In the genomic region with DNA sequence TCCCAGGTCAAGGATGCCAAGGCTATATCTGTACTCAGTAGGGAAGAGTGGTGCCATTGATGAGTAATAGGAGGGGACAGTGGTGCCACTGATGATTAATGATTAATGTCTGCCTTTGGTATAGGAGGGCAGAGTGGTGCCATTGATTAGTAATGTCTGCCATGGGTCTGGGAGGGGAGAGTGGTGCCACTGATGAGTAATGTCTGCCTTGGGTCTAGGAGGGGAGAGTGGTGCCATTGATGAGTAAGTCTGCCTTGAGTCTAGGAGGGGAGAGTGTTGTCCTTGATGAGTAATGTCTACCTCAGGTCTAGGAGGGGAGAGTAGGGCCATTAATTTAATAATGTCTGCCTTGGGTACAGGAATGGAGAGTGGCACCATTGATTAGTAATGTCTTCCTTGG, we compare ENCODE assay signal across 17 cellular contexts.
DNase-seq lines count a peak whose midpoint lies in the region; ATAC-seq, FAIRE-seq and TF ChIP-seq lines count a peak whose summit lies in the region.
"Had no signal": no experiment of that assay in that cellular context is flagged by ENCODE, and none has a peak within 500 bp of the region (broad histone marks: within the 10 kb centered on the region; RNA-seq: fewer than 3 reads in every experiment).

No MANE protein-coding gene starts in this region.

- H3K4me1 ChIP-seq in HEK293 (ENCODE audit: control insufficient read depth, insufficient read depth, low read length) (no peaks in the 10 kb centered on the region), mesendoderm (ENCODE audit: control insufficient read depth, low read depth, low read length) (no peaks in the 10 kb centered on the region), colonic mucosa (no peaks in the 10 kb centered on the region)

- H2BK120ac ChIP-seq in mesendoderm (ENCODE audit: low read depth, low read length): no peak overlapping the region

- H3K27me3 Mint-ChIP-seq in natural killer cell (ENCODE audit: low read depth in 2 of 2): peaks cover 0 to 11% of the 10 kb centered on the region in 2 donors
- H3K27me3 Mint-ChIP-seq: B cell; CD4-positive, CD25-positive, alpha-beta regulatory T cell had no signal

- H3K4ac ChIP-seq in mesendoderm (ENCODE audit: low read depth, low read length): no peak overlapping the region

- TF ChIP-seq CTCF in HEK293 (tag by site-specific recombination; IDR thresholded peaks at IDR 0.05) (no peak), colonic mucosa (IDR thresholded peaks at IDR 0.05) (no peak), natural killer cell (IDR thresholded peaks at IDR 0.05) (no peak)

- H2BK15ac ChIP-seq in mesendoderm (replicated peaks; ENCODE audit: low read depth): no peak overlapping the region

- H3K9me3 Mint-ChIP-seq in natural killer cell: no peaks in the 10 kb centered on the region

- H3K4me1 Mint-ChIP-seq in natural killer cell: no peaks in the 10 kb centered on the region
- H3K4me1 Mint-ChIP-seq: B cell; CD4-positive, CD25-positive, alpha-beta regulatory T cell; CD8-positive, alpha-beta memory T cell had no signal

- no peaks in the 10 kb centered on the region for H3K79me2 ChIP-seq in mesendoderm (ENCODE audit: control insufficient read depth, insufficient read depth, low read length)

- POLR2A ChIA-PET in HEK293 (lab: Yijun Ruan, JAX): no interaction called here

- no peak for TF ChIP-seq POLR2A in erythroblast (IDR thresholded peaks at IDR 0.05; ENCODE audit: low read length)

- no peaks in the 10 kb centered on the region for H3K36me3 Mint-ChIP-seq in natural killer cell
- H3K36me3 Mint-ChIP-seq: CD4-positive, CD25-positive, alpha-beta regulatory T cell; CD8-positive, alpha-beta memory T cell had no signal

- no peak overlapping the region for H3K56ac ChIP-seq in mesendoderm (ENCODE audit: low read length)

- H3K9ac ChIP-seq in mesendoderm (ENCODE audit: low read length): no peak overlapping the region
- H3K9ac ChIP-seq in colonic mucosa (ENCODE audit: low read depth in 2 of 2, low read length in 2 of 2): no peak overlapping the region
- H3K9ac ChIP-seq: GM23248 had no signal

- no peak overlapping the region for H3K4me3 ChIP-seq in HEK293 (ENCODE audit: low read depth, low read length)
- H3K4me3 ChIP-seq in mesendoderm (ENCODE audit: low read length): no peak overlapping the region
- H3K4me3 ChIP-seq in colonic mucosa: no peak overlapping the region
- H3K4me3 ChIP-seq: GM23248 had no signal

- DNase-seq in RCC 7860 (ENCODE audit: low spot score) (peak; percentile 25), mesendoderm (peak; percentile 6), erythroblast (lab: John Stamatoyannopoulos, UW) (no peak), colonic mucosa (no peak), natural killer cell (no peak)
- DNase-seq: CD4-positive, CD25-positive, alpha-beta regulatory T cell; CD8-positive, alpha-beta memory T cell; COR-L47; GM23248; HCEC 1CT had no signal

- no peak overlapping the region for H3K4me3 Mint-ChIP-seq in natural killer cell
- H3K4me3 Mint-ChIP-seq: B cell; CD4-positive, CD25-positive, alpha-beta regulatory T cell; CD8-positive, alpha-beta memory T cell had no signal

- ATAC-seq in natural killer cell: no peak

- no peak overlapping the region for H2AK5ac ChIP-seq in mesendoderm (ENCODE audit: low read length)

- FAIRE-seq in RCC 7860 (lab: Jason Lieb, UNC): no peak
- FAIRE-seq: D721Med, G401.6, GM12892, GM18507, H54 had no signal

- no peak overlapping the region for H3K27ac Mint-ChIP-seq in natural killer cell
- H3K27ac Mint-ChIP-seq: B cell; CD4-positive, CD25-positive, alpha-beta regulatory T cell; CD8-positive, alpha-beta memory T cell had no signal

- H3K9me3 ChIP-seq in HEK293 (ENCODE audit: control insufficient read depth, insufficient read depth, low read depth, low read length): no peaks in the 10 kb centered on the region
- H3K9me3 ChIP-seq in colonic mucosa: no peaks in the 10 kb centered on the region

- CTCF ChIA-PET in HEK293 (lab: Yijun Ruan, JAX): no interaction called here

- no peak overlapping the region for H3K4me2 ChIP-seq in mesendoderm (ENCODE audit: low read length)

- intact Hi-C loops in colonic mucosa (cut with DNase I) (loop anchor here (5.0 kb wide), 1 partner anchor 98 kb away; no protein-coding TSS in a partner anchor), natural killer cell (cut with micrococcal nuclease) (no loop called here)

- H3K27ac ChIP-seq in HEK293 (ENCODE audit: extremely low read depth, low read depth, low read length) (no peak overlapping the region), mesendoderm (ENCODE audit: low read depth, low read length) (no peak overlapping the region), colonic mucosa (no peak overlapping the region)
- H3K27ac ChIP-seq: GM23248 had no signal

- H2BK5ac ChIP-seq in mesendoderm (ENCODE audit: low read length): no peak overlapping the region

- H3K27me3 ChIP-seq in mesendoderm (ENCODE audit: insufficient read depth, low read length, poor library complexity): no peaks in the 10 kb centered on the region
- no peaks in the 10 kb centered on the region for H3K27me3 ChIP-seq in colonic mucosa

- H3K79me1 ChIP-seq in mesendoderm (ENCODE audit: low read length): no peaks in the 10 kb centered on the region

- H4K5ac ChIP-seq in mesendoderm (ENCODE audit: low read length): no peak overlapping the region

- H3K36me3 ChIP-seq in HEK293 (ENCODE audit: control insufficient read depth in 2 of 2, insufficient read depth in 1 of 2, low read length in 2 of 2) (no peaks in the 10 kb centered on the region), mesendoderm (ENCODE audit: control insufficient read depth, insufficient read depth, low read length) (no peaks in the 10 kb centered on the region), colonic mucosa (no peaks in the 10 kb centered on the region)

- H3K18ac ChIP-seq in mesendoderm (ENCODE audit: low read length): no peak overlapping the region

- H4K8ac ChIP-seq in mesendoderm (ENCODE audit: low read depth, low read length): no peak overlapping the region

- no peak overlapping the region for H3K23ac ChIP-seq in mesendoderm (ENCODE audit: low read length)

TF ChIP-seq in HEK293, 187 proteins besides CTCF, POLR2A, EP300 and RAD21:
- TF ChIP-seq ZXDB (tag by site-specific recombination; IDR thresholded peaks at IDR 0.05): no peak
- TF ChIP-seq ZBTB17 (tag by site-specific recombination; IDR thresholded peaks at IDR 0.05): peak; percentile 62
- TF ChIP-seq ZFP3 (tag by site-specific recombination; IDR thresholded peaks at IDR 0.05; ENCODE audit: low read depth): no peak
- TF ChIP-seq, protein P1, sequence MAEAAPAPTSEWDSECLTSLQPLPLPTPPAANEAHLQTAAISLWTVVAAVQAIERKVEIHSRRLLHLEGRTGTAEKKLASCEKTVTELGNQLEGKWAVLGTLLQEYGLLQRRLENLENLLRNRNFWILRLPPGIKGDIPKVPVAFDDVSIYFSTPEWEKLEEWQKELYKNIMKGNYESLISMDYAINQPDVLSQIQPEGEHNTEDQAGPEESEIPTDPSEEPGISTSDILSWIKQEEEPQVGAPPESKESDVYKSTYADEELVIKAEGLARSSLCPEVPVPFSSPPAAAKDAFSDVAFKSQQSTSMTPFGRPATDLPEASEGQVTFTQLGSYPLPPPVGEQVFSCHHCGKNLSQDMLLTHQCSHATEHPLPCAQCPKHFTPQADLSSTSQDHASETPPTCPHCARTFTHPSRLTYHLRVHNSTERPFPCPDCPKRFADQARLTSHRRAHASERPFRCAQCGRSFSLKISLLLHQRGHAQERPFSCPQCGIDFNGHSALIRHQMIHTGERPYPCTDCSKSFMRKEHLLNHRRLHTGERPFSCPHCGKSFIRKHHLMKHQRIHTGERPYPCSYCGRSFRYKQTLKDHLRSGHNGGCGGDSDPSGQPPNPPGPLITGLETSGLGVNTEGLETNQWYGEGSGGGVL (tag by site-specific recombination; IDR thresholded peaks at IDR 0.05): peak; percentile 23; the same call in 1 of the 2 replicates
- TF ChIP-seq OVOL3 (tag by site-specific recombination; IDR thresholded peaks at IDR 0.05): no peak
- no peak for TF ChIP-seq AEBP2 (tag by site-specific recombination; IDR thresholded peaks at IDR 0.05; ENCODE audit: borderline replicate concordance)

Comparison
In these comparisons a context has a peak if more than half of its experiments do, and no peak if none do; other contexts are left out.
1. DNase-seq: peak in RCC 7860 (single experiment) and mesendoderm (single experiment); none in erythroblast (0 of 2), colonic mucosa (single experiment) and natural killer cell (single experiment).